Comparison of ENCODE assay signal across 18 cellular contexts in genomic region chr4:170868191-170868590, GRCh38.
"Had no signal": no experiment of that assay in that cellular context is flagged by ENCODE, and none has a peak within 500 bp of the region (broad histone marks: within the 10 kb centered on the region; RNA-seq: fewer than 3 reads in every experiment).

No MANE protein-coding gene starts in this region.

- H3K4me1 ChIP-seq: adrenal gland, tibial artery, uterus had no signal

- H3K4me3 ChIP-seq: adrenal gland, skin epidermis, tibial artery, uterus had no signal

- H3K36me3 ChIP-seq: adrenal gland, tibial artery, uterus had no signal

- H3K9me3 ChIP-seq: adrenal gland, tibial artery, uterus had no signal

- ATAC-seq: natural killer cell treated with Interleukin-12 subunit alpha and Interleukin-12 subunit beta and Interleukin-15 and Interleukin-18, amount 100 ng/mL, for 72 hours; right cardiac atrium had no signal

- DNase-seq: activated CD4-positive, alpha-beta T cell treated with anti-CD3 and anti-CD28 coated beads, Interleukin-2, amount 50 U/mL, for 48 hours; activated naive CD4-positive, alpha-beta T cell treated with anti-CD3 and anti-CD28 coated beads, Interleukin-2, amount 50 U/mL, for 16 hours; activated T-cell treated with anti-CD3 and anti-CD28 coated beads, Interleukin-2, amount 50 U/mL, for 1 hour; adrenal gland; cerebellar nuclear complex; effector CD8-positive, alpha-beta T cell; hippocampal formation; nucleus accumbens; right cardiac atrium; stimulated activated CD4-positive, alpha-beta T cell treated with anti-CD3 and anti-CD28 coated beads, Interleukin-4, amount 100 ng/mL, for 24 hours; stimulated activated naive CD4-positive, alpha-beta T cell; T-helper 1 cell; T1000; tibial artery; uterus had no signal

- H3K27ac ChIP-seq: adrenal gland, skin epidermis, tibial artery, uterus, VCaP had no signal

- H3K27me3 ChIP-seq: adrenal gland, tibial artery, uterus had no signal
